Comparison of ENCODE assay signal across 17 cellular contexts in genomic region chr3:50539887-50540286, GRCh38. TPM values are rescaled to one million over a fixed set of nuclear protein-coding genes. Genes with fewer than 3 reads are reported as not detected.
DNase-seq lines count a peak whose midpoint lies in the region; ATAC-seq, FAIRE-seq and TF ChIP-seq lines count a peak whose summit lies in the region.
"Had no signal": no experiment of that assay in that cellular context is flagged by ENCODE, and none has a peak within 500 bp of the region (broad histone marks: within the 10 kb centered on the region; RNA-seq: fewer than 3 reads in every experiment).

No MANE protein-coding gene starts in this region.

- H3K79me2 ChIP-seq in mammary epithelial cell (ENCODE audit: insufficient read depth, low read length) (no peaks in the 10 kb centered on the region), K562 (ENCODE audit: control insufficient read depth, insufficient read depth, low read length) (no peaks in the 10 kb centered on the region), keratinocyte (ENCODE audit: control insufficient read depth, insufficient read depth, low read length) (no peaks in the 10 kb centered on the region)

- H3K4me3 Mint-ChIP-seq in MCF 10A (ENCODE audit: unreplicated experiment) = no peak overlapping the region
- no peak overlapping the region for H3K4me3 Mint-ChIP-seq in CD8-positive, alpha-beta T cell
- H3K4me3 Mint-ChIP-seq: CD4-positive, CD25-positive, alpha-beta regulatory T cell had no signal

- TF ChIP-seq RAD21 in K562 (CRISPR knock-in tag; conservative IDR thresholded peaks at IDR 0.05 in 1 of 2, IDR thresholded peaks at IDR 0.05 in 1 of 2) = no peak

- H3K4me1 Mint-ChIP-seq in MCF 10A (ENCODE audit: insufficient read depth, unreplicated experiment) = no peaks in the 10 kb centered on the region
- no peaks in the 10 kb centered on the region for H3K4me1 Mint-ChIP-seq in CD8-positive, alpha-beta T cell (ENCODE audit: low read depth)
- H3K4me1 Mint-ChIP-seq: CD4-positive, CD25-positive, alpha-beta regulatory T cell had no signal

- POLR2A ChIA-PET in MCF 10A (lab: Yijun Ruan, JAX) (interaction anchor here (0.6 kb wide), 1 partner anchor 159 kb away, joined by 5 read pairs; no protein-coding TSS in a partner anchor), K562 (lab: Yijun Ruan, JAX) (interaction anchor here (0.7 kb wide), 1 partner anchor 33 kb away, joined by 4 read pairs; no protein-coding TSS in a partner anchor)
- POLR2A ChIA-PET in CD8-positive, alpha-beta T cell (lab: Charles Lee) = no interaction called here

- in situ Hi-C loops in mammary epithelial cell (cut with MboI; ENCODE audit: low sequenced_read_pairs in 2 of 2) (loop anchor here (10.0 kb wide), 1 partner anchor 105 kb away; no protein-coding TSS in a partner anchor), K562 (cut with MboI) (no loop called here)

- no peaks in the 10 kb centered on the region for H3K9me3 ChIP-seq in mammary epithelial cell (replicated peaks; ENCODE audit: insufficient read depth, low read length)
- H3K9me3 ChIP-seq in K562 (replicated peaks; ENCODE audit: control insufficient read depth, insufficient read depth, low read depth, low read length) = no peaks in the 10 kb centered on the region
- H3K9me3 ChIP-seq in keratinocyte (ENCODE audit: control insufficient read depth, low read depth, low read length) = no peaks in the 10 kb centered on the region
- H3K9me3 ChIP-seq in prostate gland = no peaks in the 10 kb centered on the region
- H3K9me3 ChIP-seq in CD8-positive, alpha-beta T cell (ENCODE audit: low read length) = no peaks in the 10 kb centered on the region
- H3K9me3 ChIP-seq: BLaER1 treated with 17β-estradiol and CSF1 and Interleukin-3, amounts not matched to agents 10 nM and 100 nM had no signal

- H3K9me1 ChIP-seq in K562 (ENCODE audit: control insufficient read depth, insufficient read depth, low read length) (no peaks in the 10 kb centered on the region), keratinocyte (ENCODE audit: control insufficient read depth, extremely low read depth, insufficient read depth, low read length) (no peaks in the 10 kb centered on the region)

- no peaks in the 10 kb centered on the region for H3K36me3 ChIP-seq in mammary epithelial cell (ENCODE audit: insufficient read depth, low read length)
- no peaks in the 10 kb centered on the region for H3K36me3 ChIP-seq in K562 (ENCODE audit: control insufficient read depth, insufficient read depth, low read length)
- H3K36me3 ChIP-seq in keratinocyte (ENCODE audit: control insufficient read depth in 2 of 2, extremely low read depth in 1 of 2, insufficient read depth in 2 of 2, low read length in 2 of 2) = no peaks in the 10 kb centered on the region
- no peaks in the 10 kb centered on the region for H3K36me3 ChIP-seq in prostate gland
- H3K36me3 ChIP-seq in CD8-positive, alpha-beta T cell (ENCODE audit: insufficient read depth, low read length) = no peaks in the 10 kb centered on the region
- H3K36me3 ChIP-seq: BLaER1 treated with 17β-estradiol and CSF1 and Interleukin-3, amounts not matched to agents 10 nM and 100 nM had no signal

- H2AFZ ChIP-seq in mammary epithelial cell (ENCODE audit: low read depth, low read length) (peak overlapping the region; percentile 18), K562 (ENCODE audit: low read depth, low read length) (peak overlapping the region; percentile 82), keratinocyte (ENCODE audit: control insufficient read depth, low read length) (peak overlapping the region; percentile 7)

- TF ChIP-seq CTCF in mammary epithelial cell (conservative IDR thresholded peaks at IDR 0.05 in 1 of 2, IDR thresholded peaks at IDR 0.05 in 1 of 2; ENCODE audit: extremely low read depth in 1 of 2, insufficient read depth in 1 of 2, low read depth in 1 of 2, low read length in 2 of 2) (no peak), MCF 10A (IDR thresholded peaks at IDR 0.05; ENCODE audit: unreplicated experiment) (no peak), K562 (IDR thresholded peaks at IDR 0.05 in 2 of 3, conservative IDR thresholded peaks at IDR 0.05 in 1 of 3; ENCODE audit: insufficient read depth in 2 of 3, low read depth in 1 of 3, low read length in 3 of 3) (no peak), keratinocyte (optimal IDR thresholded peaks at IDR 0.05 in 1 of 3, IDR thresholded peaks at IDR 0.05 in 1 of 3, conservative IDR thresholded peaks at IDR 0.05 in 1 of 3; ENCODE audit: extremely low read depth in 1 of 3, insufficient read depth in 2 of 3, low read length in 3 of 3) (no peak), prostate gland (IDR thresholded peaks at IDR 0.05) (no peak)
- no peak for TF ChIP-seq CTCF in CD8-positive, alpha-beta T cell (IDR thresholded peaks at IDR 0.05)

- H4K20me1 ChIP-seq in mammary epithelial cell (ENCODE audit: insufficient read depth, low read length) (no peaks in the 10 kb centered on the region), K562 (replicated peaks; ENCODE audit: control insufficient read depth, insufficient read depth, low read length) (no peaks in the 10 kb centered on the region), keratinocyte (ENCODE audit: control insufficient read depth, extremely low read depth, insufficient read depth, low read length) (no peaks in the 10 kb centered on the region)

- DNase-seq in mammary epithelial cell (peak; percentile 61), MCF 10A (ENCODE audit: unreplicated experiment) (no peak), K562 (ENCODE audit: extremely low read depth in 1 of 4, low spot score in 3 of 4) (peak in 2 of 4 experiments; percentile 49 to 75), keratinocyte (ENCODE audit: low read depth, low spot score) (no peak), prostate gland (ENCODE audit: low spot score) (peak; percentile 67)
- no peak for DNase-seq in CD8-positive, alpha-beta T cell
- DNase-seq: 8988T; AML-193; CD4-positive, CD25-positive, alpha-beta regulatory T cell; DMS79; IMR-90 had no signal

- no peak overlapping the region for H3K27ac Mint-ChIP-seq in MCF 10A (ENCODE audit: low read depth, unreplicated experiment)
- no peak overlapping the region for H3K27ac Mint-ChIP-seq in CD8-positive, alpha-beta T cell
- H3K27ac Mint-ChIP-seq: CD4-positive, CD25-positive, alpha-beta regulatory T cell had no signal

- H3K27ac ChIP-seq in mammary epithelial cell (ENCODE audit: insufficient read depth, low read depth, low read length) = no peak overlapping the region
- H3K27ac ChIP-seq in K562 (ENCODE audit: extremely low read depth, low read depth, low read length) = peak overlapping the region; percentile 80
- no peak overlapping the region for H3K27ac ChIP-seq in keratinocyte (ENCODE audit: control insufficient read depth, insufficient read depth, low read length)
- H3K27ac ChIP-seq in prostate gland = no peak overlapping the region
- H3K27ac ChIP-seq in CD8-positive, alpha-beta T cell (ENCODE audit: low read depth, low read length) = no peak overlapping the region
- H3K27ac ChIP-seq: BLaER1 treated with 17β-estradiol and CSF1 and Interleukin-3, amounts not matched to agents 10 nM and 100 nM had no signal

- no peak overlapping the region for H3K9ac ChIP-seq in mammary epithelial cell (ENCODE audit: insufficient read depth, low read length)
- peak overlapping the region; percentile 30 to 46 for H3K9ac ChIP-seq in K562 (ENCODE audit: insufficient read depth in 1 of 2, low read depth in 2 of 2, low read length in 2 of 2)
- H3K9ac ChIP-seq in keratinocyte (ENCODE audit: control insufficient read depth, extremely low read depth, insufficient read depth, low read length) = peak overlapping the region; percentile 23
- H3K9ac ChIP-seq: BLaER1 treated with 17β-estradiol and CSF1 and Interleukin-3, amounts not matched to agents 10 nM and 100 nM had no signal

- dilution Hi-C loops in mammary epithelial cell (cut with HindIII; ENCODE audit: low sequenced_read_pairs) = loop anchor here (5.0 kb wide), 3 partner anchors 62 to 143 kb away; no protein-coding TSS in a partner anchor
- dilution Hi-C loops in keratinocyte (cut with MboI; ENCODE audit: extremely low pct_ligation_motif_present, low sequenced_read_pairs) = no loop called here

- ATAC-seq in K562 (no peak), GM21576 (IDR thresholded peaks at IDR 0.05; ENCODE audit: unreplicated experiment) (no peak), GM18517 (IDR thresholded peaks at IDR 0.05; ENCODE audit: unreplicated experiment) (no peak)
- no peak for ATAC-seq in CD8-positive, alpha-beta T cell
- ATAC-seq: HCT116 had no signal

- peaks cover 43% of the 10 kb centered on the region for H3K27me3 Mint-ChIP-seq in MCF 10A (ENCODE audit: insufficient read depth, unreplicated experiment)
- H3K27me3 Mint-ChIP-seq in CD8-positive, alpha-beta T cell (ENCODE audit: low read depth) = peaks cover 14% of the 10 kb centered on the region

- no peak overlapping the region for H3K4me3 ChIP-seq in mammary epithelial cell (replicated peaks in 1 of 3; ENCODE audit: insufficient read depth in 1 of 3, low read depth in 2 of 3, low read length in 3 of 3)
- no peak overlapping the region for H3K4me3 ChIP-seq in K562
- H3K4me3 ChIP-seq in keratinocyte (ENCODE audit: control insufficient read depth in 2 of 3, extremely low read depth in 1 of 3, insufficient read depth in 2 of 3, low read depth in 1 of 3, low read length in 3 of 3) = no peak overlapping the region
- no peak overlapping the region for H3K4me3 ChIP-seq in prostate gland
- no peak overlapping the region for H3K4me3 ChIP-seq in CD8-positive, alpha-beta T cell (ENCODE audit: low read depth, low read length)
- H3K4me3 ChIP-seq: BLaER1 treated with 17β-estradiol and CSF1 and Interleukin-3, amounts not matched to agents 10 nM and 100 nM had no signal

- no peaks in the 10 kb centered on the region for H3K36me3 Mint-ChIP-seq in MCF 10A (ENCODE audit: insufficient read depth, unreplicated experiment)
- H3K36me3 Mint-ChIP-seq in CD8-positive, alpha-beta T cell = no peaks in the 10 kb centered on the region
- H3K36me3 Mint-ChIP-seq: CD4-positive, CD25-positive, alpha-beta regulatory T cell had no signal

- CTCF ChIA-PET in mammary epithelial cell (lab: Charles Lee; ENCODE audit: low non-redundant PET) = no interaction called here
- CTCF ChIA-PET in MCF 10A (lab: Yijun Ruan, JAX) = interaction anchor here (0.6 to 5.7 kb wide), 13 partner anchors 11 to 281 kb away, joined by 3 to 53 read pairs (median 3); no protein-coding TSS in a partner anchor
- CTCF ChIA-PET in K562 (lab: Yijun Ruan, JAX; ENCODE audit: low intra/inter-chr PET ratio) = no interaction called here
- CTCF ChIA-PET in CD8-positive, alpha-beta T cell (lab: Charles Lee) = interaction anchor here (0.5 to 6.9 kb wide), 6 partner anchors 9 to 553 kb away, joined by 3 to 125 read pairs (median 10); no protein-coding TSS in a partner anchor

- H3K4me1 ChIP-seq in mammary epithelial cell (ENCODE audit: insufficient read depth, low read length) (peaks cover 9% of the 10 kb centered on the region), K562 (replicated peaks in 1 of 2; ENCODE audit: control insufficient read depth in 2 of 2, insufficient read depth in 2 of 2, low read length in 2 of 2) (peaks cover 34 to 58% of the 10 kb centered on the region in 2 experiments), keratinocyte (ENCODE audit: control insufficient read depth, extremely low read depth, insufficient read depth, low read length) (peaks cover 12% of the 10 kb centered on the region), prostate gland (replicated peaks) (no peaks in the 10 kb centered on the region)
- peaks cover under 1% of the 10 kb centered on the region for H3K4me1 ChIP-seq in CD8-positive, alpha-beta T cell (ENCODE audit: insufficient read depth, low read length)

- no peaks in the 10 kb centered on the region for H3K9me3 Mint-ChIP-seq in MCF 10A (ENCODE audit: unreplicated experiment)
- no peaks in the 10 kb centered on the region for H3K9me3 Mint-ChIP-seq in CD8-positive, alpha-beta T cell
- H3K9me3 Mint-ChIP-seq: CD4-positive, CD25-positive, alpha-beta regulatory T cell had no signal

- TF ChIP-seq POLR2A in K562 (conservative IDR thresholded peaks at IDR 0.05) = no peak
- TF ChIP-seq POLR2A in prostate gland (IDR thresholded peaks at IDR 0.05) = no peak

- WGBS in mammary epithelial cell (ENCODE audit: low coverage, missing lambda C conversion rate) = 5% methylated on average over 5 of the region's 7 CpGs
- WGBS in K562 (ENCODE audit: insufficient coverage, low coverage, missing lambda C conversion rate) = 9% methylated on average over 6 of the region's 7 CpGs
- WGBS in prostate gland = 40% methylated on average over 7 of the region's 7 CpGs

- FAIRE-seq in K562 (lab: Jason Lieb, UNC) (no peak), keratinocyte (lab: Jason Lieb, UNC) (peak; percentile 91)
- FAIRE-seq: GM12891, H54 had no signal

- no peak for TF ChIP-seq EP300 in K562 (IDR thresholded peaks at IDR 0.05; ENCODE audit: low read length)

- BruUV-seq in mammary epithelial cell (replicated peaks; lab: Mats Ljungman, UMichigan) (no TSS peak), MCF 10A (replicated peaks; lab: Mats Ljungman, UMichigan) (no TSS peak), K562 (replicated peaks; lab: Mats Ljungman, UMichigan) (no TSS peak)

- H3K4me2 ChIP-seq in mammary epithelial cell (ENCODE audit: insufficient read depth, low read depth, low read length) (no peak overlapping the region), K562 (ENCODE audit: insufficient read depth, low read length) (peak overlapping the region; percentile 69), keratinocyte (ENCODE audit: control insufficient read depth, extremely low read depth, insufficient read depth, low read depth, low read length) (peak overlapping the region; percentile 50)
- H3K4me2 ChIP-seq: BLaER1 treated with 17β-estradiol and CSF1 and Interleukin-3, amounts not matched to agents 10 nM and 100 nM had no signal

- no peaks in the 10 kb centered on the region for H3K27me3 ChIP-seq in mammary epithelial cell (ENCODE audit: insufficient read depth, low read length)
- H3K27me3 ChIP-seq in K562 (ENCODE audit: control insufficient read depth in 2 of 2, insufficient read depth in 2 of 2, low read length in 2 of 2) = no peaks in the 10 kb centered on the region
- H3K27me3 ChIP-seq in keratinocyte (ENCODE audit: control insufficient read depth, extremely low read depth, insufficient read depth, low read length) = peaks cover 40% of the 10 kb centered on the region
- H3K27me3 ChIP-seq in prostate gland (replicated peaks; ENCODE audit: insufficient read depth) = no peaks in the 10 kb centered on the region
- H3K27me3 ChIP-seq in CD8-positive, alpha-beta T cell (ENCODE audit: insufficient read depth, low read length) = no peaks in the 10 kb centered on the region

- intact Hi-C loops in mammary epithelial cell (cut with micrococcal nuclease) (loop anchor here (5.0 kb wide), 1 partner anchor 348 kb away; the partner anchor contains the start of gene GNAT1), MCF 10A (cut with micrococcal nuclease) (no loop called here), K562 (cut with micrococcal nuclease) (loop anchor here (5.0 kb wide), 3 partner anchors 103 to 193 kb away; partner anchors contain the start of gene ZMYND10), prostate gland (cut with DNase I) (loop anchor here (5.0 kb wide), 1 partner anchor 108 kb away; no protein-coding TSS in a partner anchor)
- intact Hi-C loops in CD8-positive, alpha-beta T cell (cut with DNase I, micrococcal nuclease) = loop anchor here in 1 of 2 experiments (5.0 kb wide), 1 partner anchor 173 kb away; no protein-coding TSS in a partner anchor

RNA-seq across cellular contexts. Expression of gene C3orf18, which starts 27.7 kb away (rescaled TPM):
- total RNA-seq in mammary epithelial cell = 1 to 10 TPM in 1 of 2 donors, under 1 TPM in 1; 0.80 to 6.5 TPM
- polyA plus RNA-seq in mammary epithelial cell = 2.1 TPM
- not detected for polyA minus RNA-seq in mammary epithelial cell
- total RNA-seq in MCF 10A (2022) = 1.3 and 1.9 TPM in 2 replicates
- 1.4 and 3.5 TPM in 2 replicates for total RNA-seq in K562 (2011; cell fraction: chromatin; rRNA removed; ENCODE audit: low replicate concordance)
- total RNA-seq in K562 (2011; cell fraction: nucleolus; rRNA removed) = 1.7 and 2.3 TPM in 2 replicates
- total RNA-seq in K562 (2011; cell fraction: nucleoplasm; rRNA removed) = 1.2 and 1.4 TPM in 2 replicates
- 0.95 and 1.3 TPM in 2 replicates for total RNA-seq in K562 (2014; rRNA removed)
- total RNA-seq in K562 (2014; rRNA removed; fragmentation: Illumina TruSeq; extraction: Trizol) = 0.83 and 1.1 TPM in 2 replicates
- 0.94 and 1.4 TPM in 2 replicates for total RNA-seq in K562 (2015; rRNA removed; fragmentation: Illumina TruSeq; extraction: Trizol)
- total RNA-seq in K562 (2021) = 0.65 and 2.0 TPM in 2 replicates
- 2.3 and 3.9 TPM in 2 replicates for polyA plus RNA-seq in K562 (2011; rRNA removed)
- 4.6 and 5.2 TPM in 2 replicates for polyA plus RNA-seq in K562 (2011; cell fraction: cytosol; rRNA removed)
- polyA plus RNA-seq in K562 (2011; cell fraction: nucleus; rRNA removed) = 5.5 and 6.0 TPM in 2 replicates
- polyA plus RNA-seq in K562 (2012) = 1.7 and 2.7 TPM in 2 replicates
- 0.91 and 1.5 TPM in 2 replicates for polyA plus RNA-seq in K562 (2014; fragmentation: Illumina TruSeq; extraction: Trizol)
- polyA plus RNA-seq in K562 (2014; fragmentation: Nextera tagmentation; extraction: Ambion mirVana) = under 1 TPM; 0.01 to 0.14 TPM
- 0.38 and 0.82 TPM in 2 replicates for polyA plus RNA-seq in K562 (2014; rRNA removed)
- polyA minus RNA-seq in K562 (2011; rRNA and poly(A)+ RNA removed) = 1.6 and 1.9 TPM in 2 replicates
- 0.73 and 2.0 TPM in 2 replicates for polyA minus RNA-seq in K562 (2011; cell fraction: cytosol; rRNA and poly(A)+ RNA removed)
- polyA minus RNA-seq in K562 (2011; cell fraction: nucleus; rRNA and poly(A)+ RNA removed) = 1.1 and 1.4 TPM in 2 replicates
- 1.4 to 2.6 TPM (median 1.4 TPM) in 3 replicates for polyA plus RNA-seq in keratinocyte
- polyA plus RNA-seq in keratinocyte (2011; ENCODE audit: low read depth) = 0.30 TPM
- 0.56 and 1.3 TPM in 2 replicates for polyA plus RNA-seq in keratinocyte (2011; cell fraction: cytosol; rRNA removed)
- 2.2 and 2.8 TPM in 2 replicates for polyA plus RNA-seq in keratinocyte (2011; cell fraction: nucleus; rRNA removed)
- polyA plus RNA-seq in keratinocyte (2012; ENCODE audit: low replicate concordance) = 0.14 and 0.92 TPM in 2 replicates
- 1.4 to 4.5 TPM (median 3.9 TPM) in 3 replicates for polyA minus RNA-seq in keratinocyte
- not detected for polyA minus RNA-seq in keratinocyte (2011; cell fraction: cytosol; rRNA and poly(A)+ RNA removed)
- 0.32 and 0.93 TPM in 2 replicates for polyA minus RNA-seq in keratinocyte (2011; cell fraction: nucleus; rRNA and poly(A)+ RNA removed)
- total RNA-seq in prostate gland = 10 to 100 TPM in 1 of 2 donors, 1 to 10 TPM in 1; 7.5 to 11.0 TPM
- 1 to 10 TPM; 5.4 to 5.5 TPM for total RNA-seq in CD8-positive, alpha-beta T cell

RNA-seq across cellular contexts. Expression of gene HEMK1, which starts 29.4 kb away (rescaled TPM):
- total RNA-seq in mammary epithelial cell (10 to 100 TPM; 14.2 to 23.1 TPM), MCF 10A (2022) (19.9 and 23.8 TPM in 2 replicates), K562 (2014; rRNA removed) (8.0 and 13.7 TPM in 2 replicates), K562 (2014; rRNA removed; fragmentation: Illumina TruSeq; extraction: Trizol) (8.0 and 10.9 TPM in 2 replicates), K562 (2015; rRNA removed; fragmentation: Illumina TruSeq; extraction: Trizol) (9.7 and 11.4 TPM in 2 replicates), K562 (2021) (15.9 and 16.8 TPM in 2 replicates), prostate gland (10 to 100 TPM in 1 of 2 donors, 1 to 10 TPM in 1; 8.5 to 17.1 TPM)
- polyA plus RNA-seq in mammary epithelial cell (15.4 TPM), K562 (2011; rRNA removed) (12.1 and 13.5 TPM in 2 replicates), K562 (2014; fragmentation: Illumina TruSeq; extraction: Trizol) (12.3 and 13.2 TPM in 2 replicates), K562 (2014; fragmentation: Nextera tagmentation; extraction: Ambion mirVana) (1 to 10 TPM; 2.0 to 5.2 TPM), K562 (2014; rRNA removed) (13.9 and 17.8 TPM in 2 replicates), keratinocyte (12.9 to 19.5 TPM (median 13.0 TPM) in 3 replicates)
- polyA minus RNA-seq in mammary epithelial cell (8.5 TPM), keratinocyte (9.7 to 14.6 TPM (median 12.7 TPM) in 3 replicates)
- 44.0 and 89.1 TPM in 2 replicates for total RNA-seq in K562 (2011; cell fraction: chromatin; rRNA removed; ENCODE audit: low replicate concordance)
- total RNA-seq in K562 (2011; cell fraction: nucleolus; rRNA removed) = 41.2 and 43.2 TPM in 2 replicates
- 47.0 and 67.9 TPM in 2 replicates for total RNA-seq in K562 (2011; cell fraction: nucleoplasm; rRNA removed)
- 12.1 and 20.2 TPM in 2 replicates for polyA plus RNA-seq in K562 (2011; cell fraction: cytosol; rRNA removed)
- 58.3 and 71.6 TPM in 2 replicates for polyA plus RNA-seq in K562 (2011; cell fraction: nucleus; rRNA removed)
- 11.0 and 19.9 TPM in 2 replicates for polyA plus RNA-seq in K562 (2012)
- polyA minus RNA-seq in K562 (2011; rRNA and poly(A)+ RNA removed) = 8.5 and 8.9 TPM in 2 replicates
- polyA minus RNA-seq in K562 (2011; cell fraction: cytosol; rRNA and poly(A)+ RNA removed) = 4.0 and 4.7 TPM in 2 replicates
- 19.1 and 28.0 TPM in 2 replicates for polyA minus RNA-seq in K562 (2011; cell fraction: nucleus; rRNA and poly(A)+ RNA removed)
- 0.74 TPM for polyA plus RNA-seq in keratinocyte (2011; ENCODE audit: low read depth)
- 7.4 and 12.2 TPM in 2 replicates for polyA plus RNA-seq in keratinocyte (2011; cell fraction: cytosol; rRNA removed)
- polyA plus RNA-seq in keratinocyte (2011; cell fraction: nucleus; rRNA removed) = 32.6 and 40.2 TPM in 2 replicates
- 10.1 and 15.6 TPM in 2 replicates for polyA plus RNA-seq in keratinocyte (2012; ENCODE audit: low replicate concordance)
- polyA minus RNA-seq in keratinocyte (2011; cell fraction: cytosol; rRNA and poly(A)+ RNA removed) = 8.6 TPM
- 6.4 and 8.7 TPM in 2 replicates for polyA minus RNA-seq in keratinocyte (2011; cell fraction: nucleus; rRNA and poly(A)+ RNA removed)
- 10 to 100 TPM; 11.1 to 12.5 TPM for total RNA-seq in CD8-positive, alpha-beta T cell

RNA-seq across cellular contexts. Expression of gene CACNA2D2, which starts 36.5 kb away (rescaled TPM):
- under 1 TPM in 1 of 2 donors, not detected in 1; 0.16 TPM for total RNA-seq in mammary epithelial cell
- polyA plus RNA-seq in mammary epithelial cell = 0.03 TPM
- polyA minus RNA-seq in mammary epithelial cell = not detected
- total RNA-seq in MCF 10A (2022) = not detected in 2 replicates
- 0.76 and 1.4 TPM in 2 replicates for total RNA-seq in K562 (2011; cell fraction: chromatin; rRNA removed; ENCODE audit: low replicate concordance)
- 0.53 and 0.67 TPM in 2 replicates for total RNA-seq in K562 (2011; cell fraction: nucleolus; rRNA removed)
- 0.66 and 1.4 TPM in 2 replicates for total RNA-seq in K562 (2011; cell fraction: nucleoplasm; rRNA removed)
- total RNA-seq in K562 (2014; rRNA removed) = 0.36 TPM in 1 of 2 replicates, not detected in the other
- total RNA-seq in K562 (2014; rRNA removed; fragmentation: Illumina TruSeq; extraction: Trizol) = 0.15 TPM in 1 of 2 replicates, not detected in the other
- 0.08 and 0.11 TPM in 2 replicates for total RNA-seq in K562 (2015; rRNA removed; fragmentation: Illumina TruSeq; extraction: Trizol)
- 0.36 and 0.58 TPM in 2 replicates for total RNA-seq in K562 (2021)
- 0.32 and 0.61 TPM in 2 replicates for polyA plus RNA-seq in K562 (2011; rRNA removed)
- 0.77 and 0.79 TPM in 2 replicates for polyA plus RNA-seq in K562 (2011; cell fraction: cytosol; rRNA removed)
- 1.4 and 1.8 TPM in 2 replicates for polyA plus RNA-seq in K562 (2011; cell fraction: nucleus; rRNA removed)
- 0.26 and 0.40 TPM in 2 replicates for polyA plus RNA-seq in K562 (2012)
- 0.30 and 0.58 TPM in 2 replicates for polyA plus RNA-seq in K562 (2014; fragmentation: Illumina TruSeq; extraction: Trizol)
- not detected for polyA plus RNA-seq in K562 (2014; fragmentation: Nextera tagmentation; extraction: Ambion mirVana)
- 0.27 and 0.57 TPM in 2 replicates for polyA plus RNA-seq in K562 (2014; rRNA removed)
- 0.30 and 0.46 TPM in 2 replicates for polyA minus RNA-seq in K562 (2011; rRNA and poly(A)+ RNA removed)
- 0.19 and 0.36 TPM in 2 replicates for polyA minus RNA-seq in K562 (2011; cell fraction: cytosol; rRNA and poly(A)+ RNA removed)
- polyA minus RNA-seq in K562 (2011; cell fraction: nucleus; rRNA and poly(A)+ RNA removed) = 0.27 and 0.33 TPM in 2 replicates
- polyA plus RNA-seq in keratinocyte = 0.02 to 0.04 TPM (median 0.04 TPM) in 3 replicates
- polyA plus RNA-seq in keratinocyte (2011; ENCODE audit: low read depth) = not detected
- 0.02 and 0.03 TPM in 2 replicates for polyA plus RNA-seq in keratinocyte (2011; cell fraction: cytosol; rRNA removed)
- polyA plus RNA-seq in keratinocyte (2011; cell fraction: nucleus; rRNA removed) = 0.07 and 0.08 TPM in 2 replicates
- polyA plus RNA-seq in keratinocyte (2012; ENCODE audit: low replicate concordance) = 0.20 TPM in 1 of 2 replicates, not detected in the other
- 0.23 TPM in 1 of 3 replicates, not detected in the others for polyA minus RNA-seq in keratinocyte
- not detected for polyA minus RNA-seq in keratinocyte (2011; cell fraction: cytosol; rRNA and poly(A)+ RNA removed)
- not detected in 2 replicates for polyA minus RNA-seq in keratinocyte (2011; cell fraction: nucleus; rRNA and poly(A)+ RNA removed)
- 1 to 10 TPM; 5.6 to 9.1 TPM for total RNA-seq in prostate gland
- total RNA-seq in CD8-positive, alpha-beta T cell = 1 to 10 TPM; 7.2 to 8.7 TPM
- total RNA-seq: IMR-90 had no signal

Comparison
In these comparisons a context has a peak if more than half of its experiments do, and no peak if none do; other contexts are left out.
1. DNase-seq: peak in mammary epithelial cell (single experiment) and prostate gland (single experiment); none in MCF 10A (single experiment), keratinocyte (single experiment) and CD8-positive, alpha-beta T cell (0 of 7).
2. CTCF ChIA-PET loops: an anchor here in MCF 10A (0.6 to 5.7 kb wide) and CD8-positive, alpha-beta T cell (0.5 to 6.9 kb wide); none called in mammary epithelial cell and K562.
3. H2AFZ ChIP-seq: peak in every context shown above with its lines; median percentile 82 in K562; 18 in mammary epithelial cell; 7 in keratinocyte.